Comparison of ENCODE assay signal across 9 cellular contexts in the genomic region with DNA sequence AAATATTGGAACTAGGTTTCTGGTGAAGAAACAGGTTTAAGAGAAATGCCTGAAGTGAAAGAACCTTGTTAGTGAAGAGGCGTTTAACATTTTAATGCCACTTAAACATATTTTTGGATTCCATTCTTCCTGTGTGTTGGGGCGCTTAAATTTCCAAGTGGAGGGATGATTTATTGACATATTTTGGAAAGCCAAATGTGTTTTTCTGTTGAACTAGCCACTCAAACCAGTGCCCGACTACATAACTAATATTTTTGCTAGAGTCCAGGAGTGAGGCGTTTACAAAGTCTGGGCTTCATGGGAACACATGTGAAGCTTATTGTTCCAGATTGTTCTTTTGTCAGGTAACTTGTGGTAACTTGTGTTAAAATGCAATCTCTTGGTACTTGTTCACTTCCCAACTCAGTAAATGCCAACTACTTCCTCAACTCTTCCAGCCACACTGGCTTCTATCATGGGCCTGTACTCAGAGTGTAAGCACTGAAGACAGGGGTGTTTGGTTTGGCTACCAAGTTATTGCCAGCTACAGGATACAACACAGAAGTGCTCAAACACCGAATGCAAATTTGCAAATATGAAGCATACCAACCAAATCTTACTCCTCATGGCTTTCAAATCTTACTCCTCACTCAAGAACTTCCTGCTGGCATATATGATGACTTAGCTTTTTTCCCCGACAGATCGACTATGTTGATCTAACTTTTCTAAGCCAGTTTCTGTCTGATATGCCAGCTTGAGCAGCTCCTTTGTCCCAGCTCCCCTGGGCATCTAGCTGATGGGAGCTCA. TPM values are rescaled to one million over a fixed set of nuclear protein-coding genes. Genes with fewer than 3 reads are reported as not detected.
DNase-seq lines count a peak whose midpoint lies in the region; ATAC-seq, FAIRE-seq and TF ChIP-seq lines count a peak whose summit lies in the region.
"Had no signal": no experiment of that assay in that cellular context is flagged by ENCODE, and none has a peak within 500 bp of the region (broad histone marks: within the 10 kb centered on the region; RNA-seq: fewer than 3 reads in every experiment).

No MANE protein-coding gene starts in this region.

- TF ChIP-seq POLR2A in GM12891 (IDR thresholded peaks at IDR 0.05; ENCODE audit: low read depth, low read length) (no peak), Peyer's patch (IDR thresholded peaks at IDR 0.05) (no peak)

- DNase-seq in GM12891 (ENCODE audit: insufficient read length, low spot score) = no peak
- DNase-seq in Peyer's patch = no peak
- no peak for DNase-seq in epithelial cell of esophagus (ENCODE audit: low read depth)
- DNase-seq in progenitor cell of endocrine pancreas (ENCODE audit: low spot score, unreplicated experiment) = no peak
- no peak for DNase-seq in stimulated activated CD4-positive, alpha-beta T cell treated with anti-CD3 and anti-CD28 coated beads, Interleukin-12 subunit alpha, Interleukin-12 subunit beta, amount 100 ng/mL, for 4 hours
- DNase-seq in stimulated activated CD4-positive, alpha-beta T cell treated with anti-CD3 and anti-CD28 coated beads, Interleukin-4, amount 100 ng/mL, for 24 hours = no peak
- DNase-seq in activated CD8-positive, alpha-beta memory T cell treated with anti-CD3 and anti-CD28 coated beads, Interleukin-2, amount 50 U/mL, for 48 hours = no peak
- DNase-seq: NCI-H2029 treated with DMSO at 0.1 percent for 48 hours had no signal

- peak overlapping the region; percentile 96 for H3K27ac Mint-ChIP-seq in progenitor cell of endocrine pancreas

- peaks cover 72% of the 10 kb centered on the region for H3K36me3 Mint-ChIP-seq in progenitor cell of endocrine pancreas (ENCODE audit: insufficient read depth)

- TF ChIP-seq CTCF in Peyer's patch (IDR thresholded peaks at IDR 0.05) (no peak), epithelial cell of esophagus (IDR thresholded peaks at IDR 0.05; ENCODE audit: insufficient read depth, low read depth, low read length, missing control alignments) (no peak), progenitor cell of endocrine pancreas (IDR thresholded peaks at IDR 0.05; ENCODE audit: unreplicated experiment) (no peak)

- H3K4me3 Mint-ChIP-seq in progenitor cell of endocrine pancreas (ENCODE audit: low read depth) = peak overlapping the region; percentile 86

- no peaks in the 10 kb centered on the region for H3K27me3 Mint-ChIP-seq in progenitor cell of endocrine pancreas

- H3K9me3 Mint-ChIP-seq in progenitor cell of endocrine pancreas (ENCODE audit: low read depth) = peaks cover 45% of the 10 kb centered on the region

- H3K9me3 ChIP-seq in Peyer's patch = peaks cover 0 to 23% (median 9%) of the 10 kb centered on the region in 4 donors

- FAIRE-seq in GM12891 (lab: Jason Lieb, UNC) = no peak

- peak overlapping the region in 2 of 4 donors; percentile 19 to 99 for H3K27ac ChIP-seq in Peyer's patch

- peaks cover 0 to 60% (median 6%) of the 10 kb centered on the region in 3 donors for H3K36me3 ChIP-seq in Peyer's patch

- ATAC-seq in HG02798 (IDR thresholded peaks at IDR 0.05; ENCODE audit: poor library complexity, unreplicated experiment) = no peak

- peaks cover 0 to 30% (median 4%) of the 10 kb centered on the region in 4 donors for H3K4me1 ChIP-seq in Peyer's patch

- H3K4me1 Mint-ChIP-seq in progenitor cell of endocrine pancreas (ENCODE audit: low read depth) = peaks cover 37% of the 10 kb centered on the region

- peak overlapping the region; percentile 60 to 99 (median 87) for H3K4me3 ChIP-seq in Peyer's patch
- peak overlapping the region; percentile 100 for H3K4me3 ChIP-seq in epithelial cell of esophagus (ENCODE audit: low read length)

- no peaks in the 10 kb centered on the region for H3K27me3 ChIP-seq in Peyer's patch

TF ChIP-seq in GM12891, 5 proteins besides CTCF, POLR2A, EP300 and RAD21:
- TF ChIP-seq POLR2AphosphoS5 (IDR thresholded peaks at IDR 0.05; ENCODE audit: low read depth, low read length) = peak; percentile 43; the same call in 1 of the 2 replicates
- no peak for TF ChIP-seq POU2F2 (IDR thresholded peaks at IDR 0.05; ENCODE audit: low read depth, low read length)
TF ChIP-seq in GM12891: peak in this region for 1.

RNA-seq across cellular contexts. Expression of gene ZNFX1, which starts 2.0 kb away (rescaled TPM):
- polyA plus RNA-seq in GM12891 (2012; ENCODE audit: low read depth, missing spikeins) = 11.0 TPM
- total RNA-seq in Peyer's patch (10 to 100 TPM; 33.4 to 40.3 (median 36.4) TPM), progenitor cell of endocrine pancreas (10.0 and 10.7 TPM in 2 replicates)
